In the genomic region with DNA sequence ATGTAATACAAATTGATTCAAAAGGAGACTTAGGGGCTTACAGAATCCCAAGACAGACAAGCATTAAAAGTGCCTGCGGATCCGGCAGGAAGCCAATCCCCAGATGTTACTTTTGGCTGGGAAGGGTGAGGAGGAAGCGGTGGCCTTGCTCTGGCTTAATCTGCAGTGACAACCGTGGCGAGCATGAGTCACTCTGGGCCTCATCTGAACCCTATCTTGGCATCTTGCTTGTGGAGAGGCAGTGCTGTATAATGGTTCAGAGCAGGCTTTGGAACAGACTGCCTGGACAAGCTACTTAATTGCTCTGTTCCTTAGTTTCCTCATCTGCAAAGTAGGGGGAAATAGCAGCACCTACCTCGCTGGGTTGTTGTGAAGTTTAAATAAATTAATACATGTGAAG, we compare ENCODE assay signal across 9 cellular contexts.
DNase-seq lines count a peak whose midpoint lies in the region; ATAC-seq and TF ChIP-seq lines count a peak whose summit lies in the region.
"Had no signal": no experiment of that assay in that cellular context is flagged by ENCODE, and none has a peak within 500 bp of the region (broad histone marks: within the 10 kb centered on the region; RNA-seq: fewer than 3 reads in every experiment).

No MANE protein-coding gene starts in this region.

- no peaks in the 10 kb centered on the region for H3K9me3 ChIP-seq in osteoblast (ENCODE audit: low read depth, low read length)

- no peak overlapping the region for H2AFZ ChIP-seq in osteoblast (ENCODE audit: low read length)

- no peak overlapping the region for H3K27ac ChIP-seq in osteoblast (ENCODE audit: low read depth, low read length)

- peaks cover 52% of the 10 kb centered on the region for H3K4me1 Mint-ChIP-seq in T-helper 1 cell treated with Interleukin-12 subunit alpha and Interleukin-12 subunit beta and Interleukin-4 antibody, amounts not matched to agents 30 μg/mL and 1 μg/mL, for 36 hours (ENCODE audit: low read depth)

- peaks cover 40% of the 10 kb centered on the region for H3K4me1 ChIP-seq in osteoblast (ENCODE audit: insufficient read depth, low read length)

- no peaks in the 10 kb centered on the region for H4K20me1 ChIP-seq in osteoblast (ENCODE audit: insufficient read depth, low read length)

- H3K79me2 ChIP-seq in osteoblast (ENCODE audit: insufficient read depth, low read length), result no peaks in the 10 kb centered on the region

- H3K27ac Mint-ChIP-seq in T-helper 1 cell treated with Interleukin-12 subunit alpha and Interleukin-12 subunit beta and Interleukin-4 antibody, amounts not matched to agents 30 μg/mL and 1 μg/mL, for 36 hours, result peak overlapping the region; percentile 37
- H3K27ac Mint-ChIP-seq: memory B cell had no signal

- no peaks in the 10 kb centered on the region for H3K27me3 ChIP-seq in osteoblast (ENCODE audit: insufficient read depth, low read length)

- H3K9me3 Mint-ChIP-seq in T-helper 1 cell treated with Interleukin-12 subunit alpha and Interleukin-12 subunit beta and Interleukin-4 antibody, amounts not matched to agents 30 μg/mL and 1 μg/mL, for 36 hours, result peaks cover 24% of the 10 kb centered on the region

- H3K36me3 Mint-ChIP-seq in T-helper 1 cell treated with Interleukin-12 subunit alpha and Interleukin-12 subunit beta and Interleukin-4 antibody, amounts not matched to agents 30 μg/mL and 1 μg/mL, for 36 hours (ENCODE audit: low read depth), result peaks cover 10% of the 10 kb centered on the region
- H3K36me3 Mint-ChIP-seq: memory B cell had no signal

- TF ChIP-seq CTCF in osteoblast (IDR thresholded peaks at IDR 0.05; ENCODE audit: extremely low read depth, low read depth, low read length), result no peak

- no peak overlapping the region for H3K4me3 ChIP-seq in osteoblast (ENCODE audit: insufficient read depth, low read length)

- H3K36me3 ChIP-seq in osteoblast (ENCODE audit: insufficient read depth, low read length), result no peaks in the 10 kb centered on the region

- no peak overlapping the region for H3K4me3 Mint-ChIP-seq in T-helper 1 cell treated with Interleukin-12 subunit alpha and Interleukin-12 subunit beta and Interleukin-4 antibody, amounts not matched to agents 30 μg/mL and 1 μg/mL, for 36 hours
- H3K4me3 Mint-ChIP-seq: memory B cell had no signal

- DNase-seq in HCEC 1CT, result peak; percentile 82
- DNase-seq in dedifferentiated amniotic fluid mesenchymal stem cell (ENCODE audit: extremely low spot score), result peak; percentile 96
- DNase-seq in osteoblast (ENCODE audit: insufficient read length, low spot score, missing footprints), result peak; percentile 69
- DNase-seq in NCI-H1417 treated with DMSO at 0.1 percent for 48 hours (lab: John Stamatoyannopoulos, UW), result no peak
- DNase-seq in HuH-7 (ENCODE audit: low spot score), result no peak
- DNase-seq in DMS79 (lab: John Stamatoyannopoulos, UW), result no peak

- ATAC-seq in GM21528 (IDR thresholded peaks at IDR 0.05; ENCODE audit: low FRiP score, unreplicated experiment), result no peak

- H3K27me3 Mint-ChIP-seq in T-helper 1 cell treated with Interleukin-12 subunit alpha and Interleukin-12 subunit beta and Interleukin-4 antibody, amounts not matched to agents 30 μg/mL and 1 μg/mL, for 36 hours (ENCODE audit: low read depth), result no peaks in the 10 kb centered on the region
- H3K27me3 Mint-ChIP-seq: memory B cell had no signal

- H3K4me2 ChIP-seq in osteoblast (ENCODE audit: insufficient read depth, low read length), result peak overlapping the region; percentile 37

Comparison
In these comparisons a context has a peak if more than half of its experiments do, and no peak if none do; other contexts are left out.
1. DNase-seq: peak in HCEC 1CT (single experiment), dedifferentiated amniotic fluid mesenchymal stem cell (single experiment) and osteoblast (single experiment); none in NCI-H1417 treated with DMSO at 0.1 percent for 48 hours (single experiment), HuH-7 (single experiment) and DMS79 (single experiment).